ENCODE assay signal across 9 cellular contexts in the genomic region with DNA sequence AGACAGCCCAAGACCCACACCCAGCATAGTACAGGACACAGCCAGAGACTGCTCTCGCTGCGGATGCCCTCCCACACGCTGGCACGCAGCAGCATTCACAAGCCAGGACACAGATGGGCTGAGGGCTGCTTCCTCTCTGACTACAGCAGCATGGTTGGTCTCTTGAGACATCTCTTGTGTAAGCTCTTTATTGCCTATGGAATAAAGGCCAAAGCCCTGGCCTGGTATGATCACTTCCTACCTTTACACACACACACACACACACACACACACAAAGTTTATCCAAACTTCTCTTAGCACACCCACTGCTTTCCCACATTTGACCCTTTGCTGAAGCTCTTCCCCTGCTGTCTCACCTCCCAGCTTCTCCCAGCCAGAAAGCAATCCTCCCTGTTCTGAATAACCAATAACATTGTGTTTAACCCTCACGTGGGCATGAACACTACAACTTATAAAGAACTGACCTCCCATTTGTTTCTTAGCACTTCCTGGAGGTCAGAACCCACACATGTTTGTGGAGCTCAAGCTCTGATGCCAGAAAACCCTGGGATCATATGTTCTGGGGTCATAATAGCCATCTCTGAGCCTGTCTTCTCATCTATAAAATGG. TPM values are rescaled to one million over a fixed set of nuclear protein-coding genes. Genes with fewer than 3 reads are reported as not detected.
A peak's percentile ranks its signal among the peaks of the same experiment; 100 is the strongest.
DNase-seq lines count a peak whose midpoint lies in the region; ATAC-seq, FAIRE-seq and TF ChIP-seq lines count a peak whose summit lies in the region.
"Had no signal": no experiment of that assay in that cellular context is flagged by ENCODE, and none has a peak within 500 bp of the region (broad histone marks: within the 10 kb centered on the region; RNA-seq: fewer than 3 reads in every experiment).

No MANE protein-coding gene starts in this region.

- peaks cover 32% of the 10 kb centered on the region for H3K4me1 Mint-ChIP-seq in endothelial cell (ENCODE audit: unreplicated experiment)
- H3K4me1 Mint-ChIP-seq in natural killer cell: peaks cover 39 to 48% of the 10 kb centered on the region in 2 donors

- no peaks in the 10 kb centered on the region for H3K36me3 Mint-ChIP-seq in endothelial cell (ENCODE audit: low read depth, unreplicated experiment)
- H3K36me3 Mint-ChIP-seq in natural killer cell: no peaks in the 10 kb centered on the region

- TF ChIP-seq CTCF in AG09309 (IDR thresholded peaks at IDR 0.05; ENCODE audit: control insufficient read depth, insufficient read depth, low read depth, low read length, missing control alignments) (no peak), endothelial cell (IDR thresholded peaks at IDR 0.05; ENCODE audit: unreplicated experiment) (no peak), natural killer cell (IDR thresholded peaks at IDR 0.05) (no peak)

- ATAC-seq in natural killer cell (no peak), HG02571 (IDR thresholded peaks at IDR 0.05; ENCODE audit: unreplicated experiment) (no peak)

- H3K4me3 ChIP-seq in AG09309 (ENCODE audit: control insufficient read depth, low read depth, low read length): no peak overlapping the region

- H3K27me3 Mint-ChIP-seq in endothelial cell (ENCODE audit: unreplicated experiment) (peaks cover 10% of the 10 kb centered on the region), natural killer cell (ENCODE audit: low read depth in 2 of 2) (no peaks in the 10 kb centered on the region)

- peak overlapping the region; percentile 30 for H3K27ac Mint-ChIP-seq in endothelial cell (ENCODE audit: unreplicated experiment)
- H3K27ac Mint-ChIP-seq in natural killer cell: peak overlapping the region; percentile 14 to 97

- in situ Hi-C loops in SK-MEL-5 (cut with HindIII; ENCODE audit: low pct_unique_long_range_greater_than_20kb, low sequenced_read_pairs): no loop called here

- FAIRE-seq in GM19239 (lab: Jason Lieb, UNC): peak; percentile 73
- FAIRE-seq: endometrium had no signal

- H3K9me3 Mint-ChIP-seq in endothelial cell (ENCODE audit: unreplicated experiment) (no peaks in the 10 kb centered on the region), natural killer cell (peaks cover 0 to 2% of the 10 kb centered on the region in 2 donors)

- peak overlapping the region; percentile 100 for H3K4me3 Mint-ChIP-seq in endothelial cell (ENCODE audit: unreplicated experiment)
- H3K4me3 Mint-ChIP-seq in natural killer cell: peak overlapping the region; percentile 97

- intact Hi-C loops in natural killer cell (cut with micrococcal nuclease): loop anchor here (2.0 kb wide), 1 partner anchor 15 kb away; no protein-coding TSS in a partner anchor

- DNase-seq in AG09309 (ENCODE audit: low read depth): peak; percentile 85
- DNase-seq in GM19239 (ENCODE audit: insufficient read length, low spot score): no peak
- peak; percentile 87 for DNase-seq in SK-MEL-5 (ENCODE audit: low read depth, low spot score)
- DNase-seq in endothelial cell (ENCODE audit: low spot score): peak; percentile 27
- DNase-seq in natural killer cell: no peak
- no peak for DNase-seq in NCI-H2081 treated with DMSO at 0.1 percent for 48 hours (lab: John Stamatoyannopoulos, UW)
- DNase-seq in RPMI8226: no peak

RNA-seq across cellular contexts. Expression of a gene that starts 1.2 kb away (rescaled TPM):
- total RNA-seq in SK-MEL-5 (2014; rRNA removed; shearing (Covaris generic)): 13.2 and 15.0 TPM in 2 replicates
- 7.5 and 12.8 TPM in 2 replicates for polyA plus RNA-seq in SK-MEL-5 (2015; cell fraction: cytosol; rRNA removed)
- 10.5 and 12.2 TPM in 2 replicates for polyA plus RNA-seq in SK-MEL-5 (2015; cell fraction: nucleus; rRNA removed)
- total RNA-seq in endothelial cell (ENCODE audit: unreplicated experiment): 103 TPM
- total RNA-seq in natural killer cell: 10 to 100 TPM; 37.0 to 49.4 (median 39.6) TPM

RNA-seq across cellular contexts. Expression of a gene that starts 47.5 kb away (rescaled TPM):
- 0.05 TPM in 1 of 2 replicates, not detected in the other for total RNA-seq in SK-MEL-5 (2014; rRNA removed; shearing (Covaris generic))
- polyA plus RNA-seq in SK-MEL-5 (2015; cell fraction: cytosol; rRNA removed): 0.14 TPM in 1 of 2 replicates, not detected in the other
- polyA plus RNA-seq in SK-MEL-5 (2015; cell fraction: nucleus; rRNA removed): not detected in 2 replicates
- total RNA-seq in endothelial cell (ENCODE audit: unreplicated experiment): 0.54 TPM
- not detected for total RNA-seq in natural killer cell

Comparison
In these comparisons a context has a peak if more than half of its experiments do, and no peak if none do; other contexts are left out.
1. DNase-seq: peak in AG09309 (single experiment), SK-MEL-5 (single experiment) and endothelial cell (single experiment); none in GM19239 (single experiment), natural killer cell (single experiment), NCI-H2081 treated with DMSO at 0.1 percent for 48 hours (single experiment) and RPMI8226 (single experiment).